20 cellular contexts compared by ENCODE assay signal in the genomic region with DNA sequence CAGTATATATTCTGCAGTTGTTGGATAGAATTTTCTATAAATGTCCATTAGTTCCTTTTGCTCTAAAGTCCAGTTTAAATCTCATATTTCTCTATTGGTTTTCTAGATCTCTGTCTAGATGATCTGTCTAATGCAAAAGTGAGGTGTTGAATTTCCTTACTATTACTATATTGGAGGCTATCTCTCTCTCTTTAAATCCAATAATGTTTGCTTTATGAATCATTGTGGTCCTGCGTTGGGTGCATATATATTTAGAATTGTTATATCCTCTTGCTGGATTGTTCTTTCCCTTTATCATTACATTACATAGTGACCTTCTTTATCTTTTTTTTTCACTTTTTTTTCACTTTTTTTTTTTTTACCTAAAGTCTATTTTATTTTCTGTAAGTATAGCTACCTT.
DNase-seq lines count a peak whose midpoint lies in the region; ATAC-seq, FAIRE-seq and TF ChIP-seq lines count a peak whose summit lies in the region.
"Had no signal": no experiment of that assay in that cellular context is flagged by ENCODE, and none has a peak within 500 bp of the region (broad histone marks: within the 10 kb centered on the region; RNA-seq: fewer than 3 reads in every experiment).

No MANE protein-coding gene starts in this region.

- no peak overlapping the region for H3K4me2 ChIP-seq in astrocyte (ENCODE audit: low read length)
- H3K4me2 ChIP-seq: BLaER1 had no signal

- no peak overlapping the region for H2AFZ ChIP-seq in astrocyte (ENCODE audit: low read depth, low read length)

- CTCF ChIA-PET in activated CD8-positive, alpha-beta T cell treated with anti-CD3 and anti-CD28 coated beads, Interleukin-2, amount 10 ng/mL, durations not matched to agents 7 days and 5 days (lab: Charles Lee), result no interaction called here

- H3K9me3 Mint-ChIP-seq in HFFc6 (peaks cover 16% of the 10 kb centered on the region), astrocyte (ENCODE audit: unreplicated experiment) (peaks cover 5% of the 10 kb centered on the region)
- H3K9me3 Mint-ChIP-seq in activated CD8-positive, alpha-beta T cell treated with anti-CD3 and anti-CD28 coated beads, Interleukin-2, amount 10 ng/mL, durations not matched to agents 7 days and 5 days (ENCODE audit: insufficient read depth), result peaks cover 14% of the 10 kb centered on the region

- H3K4me3 ChIP-seq in astrocyte (ENCODE audit: insufficient read depth, low read depth, low read length), result no peak overlapping the region
- H3K4me3 ChIP-seq: BLaER1, HAP-1 had no signal

- H3K9ac ChIP-seq in astrocyte (ENCODE audit: low read length), result no peak overlapping the region
- H3K9ac ChIP-seq: BLaER1 had no signal

- no peaks in the 10 kb centered on the region for H3K79me2 ChIP-seq in astrocyte (ENCODE audit: insufficient read depth, low read length)

- H3K36me3 ChIP-seq in astrocyte (ENCODE audit: insufficient read depth, low read length), result no peaks in the 10 kb centered on the region
- H3K36me3 ChIP-seq: BLaER1, HAP-1 had no signal

- no peaks in the 10 kb centered on the region for H3K4me1 ChIP-seq in astrocyte (ENCODE audit: insufficient read depth, low read length)
- H3K4me1 ChIP-seq: BLaER1, Caco-2, HAP-1 had no signal

- no peak overlapping the region for H3K27ac ChIP-seq in astrocyte (ENCODE audit: low read depth, low read length)
- H3K27ac ChIP-seq: BLaER1, C4-2B had no signal

- TF ChIP-seq CTCF in HFFc6 (IDR thresholded peaks at IDR 0.05), result no peak
- no peak for TF ChIP-seq CTCF in astrocyte (IDR thresholded peaks at IDR 0.05; ENCODE audit: insufficient read depth, low read depth, low read length)

- no peaks in the 10 kb centered on the region for H3K27me3 ChIP-seq in astrocyte (ENCODE audit: insufficient read depth, low read length)
- H3K27me3 ChIP-seq: BLaER1 had no signal

- H3K4me1 Mint-ChIP-seq in HFFc6 (ENCODE audit: low read depth) (peaks cover 55% of the 10 kb centered on the region), astrocyte (ENCODE audit: low read depth, unreplicated experiment) (peaks cover 15% of the 10 kb centered on the region)
- H3K4me1 Mint-ChIP-seq in activated CD8-positive, alpha-beta T cell treated with anti-CD3 and anti-CD28 coated beads, Interleukin-2, amount 10 ng/mL, durations not matched to agents 7 days and 5 days (ENCODE audit: low read depth), result no peaks in the 10 kb centered on the region
- H3K4me1 Mint-ChIP-seq: B cell; CD4-positive, CD25-positive, alpha-beta regulatory T cell had no signal

- no peaks in the 10 kb centered on the region for H4K20me1 ChIP-seq in astrocyte (ENCODE audit: insufficient read depth, low read length)
- H4K20me1 ChIP-seq: BLaER1 had no signal

- peaks cover 18% of the 10 kb centered on the region for H3K36me3 Mint-ChIP-seq in HFFc6 (ENCODE audit: low read depth)
- H3K36me3 Mint-ChIP-seq in astrocyte (ENCODE audit: low read depth, unreplicated experiment), result no peaks in the 10 kb centered on the region
- no peaks in the 10 kb centered on the region for H3K36me3 Mint-ChIP-seq in activated CD8-positive, alpha-beta T cell treated with anti-CD3 and anti-CD28 coated beads, Interleukin-2, amount 10 ng/mL, durations not matched to agents 7 days and 5 days (ENCODE audit: low read depth)
- H3K36me3 Mint-ChIP-seq: CD4-positive, CD25-positive, alpha-beta regulatory T cell; CD8-positive, alpha-beta T cell had no signal

- H3K27me3 Mint-ChIP-seq in HFFc6 (ENCODE audit: insufficient read depth) (no peaks in the 10 kb centered on the region; the same call in 1 of the 2 replicates), astrocyte (ENCODE audit: low read depth, unreplicated experiment) (no peaks in the 10 kb centered on the region)
- no peaks in the 10 kb centered on the region for H3K27me3 Mint-ChIP-seq in activated CD8-positive, alpha-beta T cell treated with anti-CD3 and anti-CD28 coated beads, Interleukin-2, amount 10 ng/mL, durations not matched to agents 7 days and 5 days (ENCODE audit: low read depth)
- H3K27me3 Mint-ChIP-seq: B cell; CD4-positive, CD25-positive, alpha-beta regulatory T cell had no signal

- H3K4me3 Mint-ChIP-seq in HFFc6 (no peak overlapping the region), astrocyte (ENCODE audit: unreplicated experiment) (no peak overlapping the region)
- no peak overlapping the region for H3K4me3 Mint-ChIP-seq in activated CD8-positive, alpha-beta T cell treated with anti-CD3 and anti-CD28 coated beads, Interleukin-2, amount 10 ng/mL, durations not matched to agents 7 days and 5 days
- H3K4me3 Mint-ChIP-seq: B cell; CD4-positive, CD25-positive, alpha-beta regulatory T cell; CD8-positive, alpha-beta T cell had no signal

- POLR2A ChIA-PET in activated CD8-positive, alpha-beta T cell treated with anti-CD3 and anti-CD28 coated beads, Interleukin-2, amount 10 ng/mL, durations not matched to agents 7 days and 5 days (lab: Charles Lee), result no interaction called here

- H3K9me3 ChIP-seq in astrocyte (ENCODE audit: insufficient read depth, low read depth, low read length), result no peaks in the 10 kb centered on the region
- H3K9me3 ChIP-seq: Caco-2 had no signal

- DNase-seq in HFFc6, result no peak
- DNase-seq in astrocyte (ENCODE audit: low read depth), result no peak
- no peak for DNase-seq in activated CD8-positive, alpha-beta T cell treated with anti-CD3 and anti-CD28 coated beads, Interleukin-2, amount 10 ng/mL, durations not matched to agents 7 days and 5 days
- DNase-seq in activated T-cell treated with anti-CD3 and anti-CD28 coated beads, Interleukin-2, amount 50 U/mL, for 1 hour, result no peak
- DNase-seq in kidney glomerular epithelial cell (lab: John Stamatoyannopoulos, UW), result no peak
- DNase-seq: Caco-2; CD4-positive, CD25-positive, alpha-beta regulatory T cell; CD8-positive, alpha-beta T cell; DMS153; DMS79 treated with DMSO at 0.1 percent for 48 hours; GOT3 had no signal

- ATAC-seq in activated CD8-positive, alpha-beta T cell treated with anti-CD3 and anti-CD28 coated beads, Interleukin-2, amount 10 ng/mL, durations not matched to agents 7 days and 5 days, result no peak
- ATAC-seq: CD8-positive, alpha-beta T cell had no signal

- FAIRE-seq in astrocyte (lab: Jason Lieb, UNC), result no peak
- FAIRE-seq in endometrium (lab: Jason Lieb, UNC), result peak; percentile 66
- FAIRE-seq: A204.1, G401.6, GM12892, H54 had no signal

- H3K27ac Mint-ChIP-seq in HFFc6 (peak overlapping the region; percentile 82; the same call in 1 of the 2 replicates), astrocyte (ENCODE audit: unreplicated experiment) (peak overlapping the region; percentile 73)
- no peak overlapping the region for H3K27ac Mint-ChIP-seq in activated CD8-positive, alpha-beta T cell treated with anti-CD3 and anti-CD28 coated beads, Interleukin-2, amount 10 ng/mL, durations not matched to agents 7 days and 5 days
- H3K27ac Mint-ChIP-seq: B cell; CD4-positive, CD25-positive, alpha-beta regulatory T cell; CD8-positive, alpha-beta T cell had no signal
